Comparison of ENCODE assay signal across 24 cellular contexts in the genomic region with DNA sequence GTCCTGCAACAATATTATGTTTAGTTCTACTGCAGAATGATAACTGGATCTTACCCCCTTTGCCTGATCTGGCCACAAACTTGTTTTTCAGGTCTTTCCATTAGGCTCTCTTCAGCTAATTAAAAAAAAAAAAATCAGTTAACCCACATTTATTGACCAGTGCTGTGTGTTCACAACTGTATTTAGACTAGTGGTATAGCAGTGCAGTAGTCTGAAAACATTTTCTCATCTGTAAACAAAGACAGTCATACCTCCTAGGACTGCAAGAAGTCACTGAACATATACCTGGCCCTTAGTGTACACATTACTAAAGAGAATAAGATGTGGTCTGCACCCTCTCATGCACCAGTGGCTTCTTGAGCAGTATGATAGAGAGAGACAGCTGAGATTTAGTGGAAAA. TPM values are rescaled to one million over a fixed set of nuclear protein-coding genes. Genes with fewer than 3 reads are reported as not detected.
DNase-seq lines count a peak whose midpoint lies in the region; ATAC-seq and TF ChIP-seq lines count a peak whose summit lies in the region.
"Had no signal": no experiment of that assay in that cellular context is flagged by ENCODE, and none has a peak within 500 bp of the region (broad histone marks: within the 10 kb centered on the region; RNA-seq: fewer than 3 reads in every experiment).

No MANE protein-coding gene starts in this region.

- no peaks in the 10 kb centered on the region for H4K20me1 ChIP-seq in OCI-LY7 (ENCODE audit: insufficient read depth, low read length)

- no peak overlapping the region for H3K27ac ChIP-seq in OCI-LY7 (ENCODE audit: low read depth, low read length, poor library complexity, severe bottlenecking)
- H3K27ac ChIP-seq in tibial artery: peak overlapping the region; percentile 87 to 96

- H3K4me1 Mint-ChIP-seq in activated CD4-positive, alpha-beta T cell treated with anti-CD3 and anti-CD28 coated beads for 36 hours: peaks cover 44% of the 10 kb centered on the region
- H3K4me1 Mint-ChIP-seq in memory B cell: peaks cover 40% of the 10 kb centered on the region
- H3K4me1 Mint-ChIP-seq in activated CD4-positive, alpha-beta memory T cell treated with anti-CD3 and anti-CD28 coated beads, Interleukin-2, amount 10 ng/mL, durations not matched to agents 7 days and 5 days: peaks cover 42% of the 10 kb centered on the region

- no peaks in the 10 kb centered on the region for H3K9me3 Mint-ChIP-seq in activated CD4-positive, alpha-beta T cell treated with anti-CD3 and anti-CD28 coated beads for 36 hours (ENCODE audit: low read depth)
- peaks cover 2% of the 10 kb centered on the region for H3K9me3 Mint-ChIP-seq in memory B cell
- H3K9me3 Mint-ChIP-seq in activated CD4-positive, alpha-beta memory T cell treated with anti-CD3 and anti-CD28 coated beads, Interleukin-2, amount 10 ng/mL, durations not matched to agents 7 days and 5 days: no peaks in the 10 kb centered on the region
- H3K9me3 Mint-ChIP-seq: CD4-positive, CD25-positive, alpha-beta regulatory T cell; T-helper 2 cell treated with Interferon-gamma antibody and Interleukin-4, amounts not matched to agents 5 μg/mL and 100 μg/mL, for 36 hours had no signal

- H3K4me3 Mint-ChIP-seq in activated CD4-positive, alpha-beta T cell treated with anti-CD3 and anti-CD28 coated beads for 36 hours: no peak overlapping the region
- no peak overlapping the region for H3K4me3 Mint-ChIP-seq in memory B cell
- no peak overlapping the region for H3K4me3 Mint-ChIP-seq in activated CD4-positive, alpha-beta memory T cell treated with anti-CD3 and anti-CD28 coated beads, Interleukin-2, amount 10 ng/mL, durations not matched to agents 7 days and 5 days
- H3K4me3 Mint-ChIP-seq: T-helper 2 cell treated with Interferon-gamma antibody and Interleukin-4, amounts not matched to agents 5 μg/mL and 100 μg/mL, for 36 hours had no signal

- TF ChIP-seq CTCF in OCI-LY7 (conservative IDR thresholded peaks at IDR 0.05; ENCODE audit: low read length): no peak
- TF ChIP-seq CTCF in tibial artery (IDR thresholded peaks at IDR 0.05): no peak

- intact Hi-C loops in activated CD4-positive, alpha-beta T cell treated with anti-CD3 and anti-CD28 coated beads for 36 hours (cut with DNase I, micrococcal nuclease): loop anchor here in 1 of 2 experiments (10.0 kb wide), 1 partner anchor 738 kb away; no protein-coding TSS in a partner anchor
- intact Hi-C loops in OCI-LY7 (cut with micrococcal nuclease; ENCODE audit: unreplicated experiment) (no loop called here), tibial artery (cut with DNase I; ENCODE audit: low total_unique reads) (no loop called here)

- H3K4me1 ChIP-seq in OCI-LY7 (ENCODE audit: insufficient read depth, low read length, poor library complexity, severe bottlenecking) (peaks cover 79% of the 10 kb centered on the region), tibial artery (peaks cover 4 to 100% (median 73%) of the 10 kb centered on the region in 4 donors)

- no peaks in the 10 kb centered on the region for H3K79me2 ChIP-seq in OCI-LY7 (ENCODE audit: insufficient read depth, low read depth, low read length)

- no peaks in the 10 kb centered on the region for H3K27me3 Mint-ChIP-seq in activated CD4-positive, alpha-beta T cell treated with anti-CD3 and anti-CD28 coated beads for 36 hours
- no peaks in the 10 kb centered on the region for H3K27me3 Mint-ChIP-seq in memory B cell
- H3K27me3 Mint-ChIP-seq in activated CD4-positive, alpha-beta memory T cell treated with anti-CD3 and anti-CD28 coated beads, Interleukin-2, amount 10 ng/mL, durations not matched to agents 7 days and 5 days: no peaks in the 10 kb centered on the region
- H3K27me3 Mint-ChIP-seq: CD4-positive, CD25-positive, alpha-beta regulatory T cell had no signal

- CTCF ChIA-PET in activated CD4-positive, alpha-beta T cell treated with anti-CD3 and anti-CD28 coated beads for 36 hours (lab: Charles Lee): interaction anchor here (1.3 kb wide), 1 partner anchor 22 kb away, joined by 3 read pairs; no protein-coding TSS in a partner anchor
- CTCF ChIA-PET in OCI-LY7 (lab: Charles Lee; ENCODE audit: unreplicated experiment): no interaction called here
- CTCF ChIA-PET in activated CD4-positive, alpha-beta memory T cell treated with anti-CD3 and anti-CD28 coated beads, Interleukin-2, amount 10 ng/mL, durations not matched to agents 7 days and 5 days (lab: Charles Lee): interaction anchor here (0.5 to 0.9 kb wide), 2 partner anchors 89 to 436 kb away, joined by 3 read pairs; no protein-coding TSS in a partner anchor

- H2AFZ ChIP-seq in OCI-LY7 (ENCODE audit: low read length): no peak overlapping the region

- BruUV-seq in OCI-LY7 (replicated peaks; lab: Mats Ljungman, UMichigan): no TSS peak

- H3K36me3 Mint-ChIP-seq in activated CD4-positive, alpha-beta T cell treated with anti-CD3 and anti-CD28 coated beads for 36 hours (ENCODE audit: low read depth): peaks cover 14% of the 10 kb centered on the region
- H3K36me3 Mint-ChIP-seq in memory B cell: peaks cover 22% of the 10 kb centered on the region
- peaks cover 42% of the 10 kb centered on the region for H3K36me3 Mint-ChIP-seq in activated CD4-positive, alpha-beta memory T cell treated with anti-CD3 and anti-CD28 coated beads, Interleukin-2, amount 10 ng/mL, durations not matched to agents 7 days and 5 days (ENCODE audit: low read depth)

- peak; percentile 36 for ATAC-seq in activated CD4-positive, alpha-beta T cell treated with anti-CD3 and anti-CD28 coated beads for 36 hours
- ATAC-seq in memory B cell (ENCODE audit: low read depth): no peak
- no peak for ATAC-seq in HG02885 (IDR thresholded peaks at IDR 0.05; ENCODE audit: poor library complexity, unreplicated experiment)
- ATAC-seq: K562, left lobe of liver had no signal

- no peak overlapping the region for H3K4me3 ChIP-seq in OCI-LY7 (ENCODE audit: low read depth, low read length, poor library complexity, severe bottlenecking)
- H3K4me3 ChIP-seq in tibial artery: no peak overlapping the region
- H3K4me3 ChIP-seq: K562 had no signal

- POLR2A ChIA-PET in activated CD4-positive, alpha-beta T cell treated with anti-CD3 and anti-CD28 coated beads for 36 hours (lab: Charles Lee): no interaction called here
- POLR2A ChIA-PET in OCI-LY7 (lab: Charles Lee): interaction anchor here (0.6 to 2.4 kb wide), 4 partner anchors 10 to 818 kb away, joined by 3 to 8 read pairs (median 3); no protein-coding TSS in a partner anchor
- POLR2A ChIA-PET in activated CD4-positive, alpha-beta memory T cell treated with anti-CD3 and anti-CD28 coated beads, Interleukin-2, amount 10 ng/mL, durations not matched to agents 7 days and 5 days (lab: Charles Lee): interaction anchor here (0.8 kb wide), 1 partner anchor 21 kb away, joined by 3 read pairs; no protein-coding TSS in a partner anchor

- DNase-seq in activated CD4-positive, alpha-beta T cell treated with anti-CD3 and anti-CD28 coated beads for 36 hours: no peak
- DNase-seq in activated CD4-positive, alpha-beta T cell treated with anti-CD3 and anti-CD28 coated beads for 1 hour: no peak
- no peak for DNase-seq in OCI-LY7 (ENCODE audit: low spot score)
- no peak for DNase-seq in memory B cell (ENCODE audit: low spot score in 2 of 2)
- DNase-seq in tibial artery: no peak
- no peak for DNase-seq in activated CD4-positive, alpha-beta memory T cell treated with anti-CD3 and anti-CD28 coated beads, Interleukin-2, amount 10 ng/mL, durations not matched to agents 7 days and 5 days
- DNase-seq in stimulated activated CD4-positive, alpha-beta T cell treated with anti-CD3 and anti-CD28 coated beads, Interleukin-4, amount 100 ng/mL, for 24 hours: no peak
- DNase-seq: activated CD4-positive, alpha-beta T cell treated with anti-CD3 and anti-CD28 coated beads for 48 hours; activated gamma-delta T cell; activated T-cell treated with anti-CD3 and anti-CD28 coated beads, Interleukin-2, amount 50 U/mL, for 1 hour; CD4-positive, CD25-positive, alpha-beta regulatory T cell; cortex of kidney; erythroblast; H7; head of caudate nucleus; NCI-H1092 treated with DMSO at 0.1 percent for 48 hours; NCI-H1930; NCI-H526; Right ventricle myocardium superior; stimulated activated CD4-positive, alpha-beta T cell treated with anti-CD3 and anti-CD28 coated beads, Interleukin-4, amount 100 ng/mL, for 1 hour had no signal

- H3K9me2 ChIP-seq in OCI-LY7 (ENCODE audit: insufficient read depth, low read length): no peaks in the 10 kb centered on the region

- H3K4me2 ChIP-seq in OCI-LY7 (ENCODE audit: low read length): 0 out of 2 replicates have a peak overlapping the region, but pooled peaks have one; percentile 9

- no peaks in the 10 kb centered on the region for H3K27me3 ChIP-seq in tibial artery

- no peak overlapping the region for H3K27ac Mint-ChIP-seq in activated CD4-positive, alpha-beta T cell treated with anti-CD3 and anti-CD28 coated beads for 36 hours
- peak overlapping the region; percentile 13 for H3K27ac Mint-ChIP-seq in memory B cell
- no peak overlapping the region for H3K27ac Mint-ChIP-seq in activated CD4-positive, alpha-beta memory T cell treated with anti-CD3 and anti-CD28 coated beads, Interleukin-2, amount 10 ng/mL, durations not matched to agents 7 days and 5 days
- H3K27ac Mint-ChIP-seq: T-helper 2 cell treated with Interferon-gamma antibody and Interleukin-4, amounts not matched to agents 5 μg/mL and 100 μg/mL, for 36 hours had no signal

- no peaks in the 10 kb centered on the region for H3K36me3 ChIP-seq in OCI-LY7 (ENCODE audit: insufficient read depth, low read length)
- H3K36me3 ChIP-seq in tibial artery: no peaks in the 10 kb centered on the region

- H3K9me3 ChIP-seq in OCI-LY7 (ENCODE audit: low read length) (no peaks in the 10 kb centered on the region), tibial artery (no peaks in the 10 kb centered on the region)

RNA-seq across cellular contexts. Expression of gene LPP, which starts 22.5 kb away (rescaled TPM):
- 10 to 100 TPM; 34.7 to 40.6 TPM for total RNA-seq in activated CD4-positive, alpha-beta T cell treated with anti-CD3 and anti-CD28 coated beads for 36 hours
- total RNA-seq in OCI-LY7 (2014; rRNA removed; shearing (Covaris generic)): 7.4 and 10.9 TPM in 2 replicates
- total RNA-seq in OCI-LY7 (2022): 102 and 119 TPM in 2 replicates
- 10 to 100 TPM; 51.4 to 52.4 TPM for total RNA-seq in activated CD4-positive, alpha-beta memory T cell treated with anti-CD3 and anti-CD28 coated beads, Interleukin-2, amount 10 ng/mL, durations not matched to agents 7 days and 5 days
